17 cellular contexts compared by ENCODE assay signal in genomic region chr3:113260980-113261920, GRCh38. TPM values are rescaled to one million over a fixed set of nuclear protein-coding genes. Genes with fewer than 3 reads are reported as not detected.
DNase-seq lines count a peak whose midpoint lies in the region; ATAC-seq and TF ChIP-seq lines count a peak whose summit lies in the region.
"Had no signal": no experiment of that assay in that cellular context is flagged by ENCODE, and none has a peak within 500 bp of the region (broad histone marks: within the 10 kb centered on the region; RNA-seq: fewer than 3 reads in every experiment).

No MANE protein-coding gene starts in this region.

- WGBS in body of pancreas, 2 donors: 70 to 80% methylated on average over 7 of the region's 7 CpGs
- 28 to 34% methylated on average over 5 to 7 of the region's 7 CpGs for WGBS in gastroesophageal sphincter (ENCODE audit: low coverage in 1 of 2), 2 donors
- 74 to 80% methylated on average over 7 of the region's 7 CpGs for WGBS in thyroid gland, 2 donors

- H3K27ac ChIP-seq in body of pancreas (no peak overlapping the region), gastroesophageal sphincter (peak overlapping the region; percentile 72 to 84 (median 76)), thyroid gland (peak overlapping the region; percentile 62 to 81 (median 71)), substantia nigra (ENCODE audit: low read depth, low read length, poor library complexity, severe bottlenecking) (no peak overlapping the region)

- intact Hi-C loops in body of pancreas (cut with DNase I) (no loop called here), thyroid gland (cut with DNase I) (no loop called here)

- H3K27ac Mint-ChIP-seq in neural crest cell (ENCODE audit: unreplicated experiment): peak overlapping the region; percentile 43
- H3K27ac Mint-ChIP-seq: H9, WTC11 had no signal

- H3K4me3 ChIP-seq in body of pancreas (no peak overlapping the region), gastroesophageal sphincter (no peak overlapping the region), thyroid gland (replicated peaks in 1 of 3) (no peak overlapping the region)
- H3K4me3 ChIP-seq: lung, Peyer's patch had no signal

- TF ChIP-seq CTCF in body of pancreas (IDR thresholded peaks at IDR 0.05): no peak
- TF ChIP-seq CTCF in gastroesophageal sphincter (IDR thresholded peaks at IDR 0.05): no peak
- no peak for TF ChIP-seq CTCF in neural crest cell (conservative IDR thresholded peaks at IDR 0.05)
- TF ChIP-seq CTCF in thyroid gland (IDR thresholded peaks at IDR 0.05): no peak

- H3K27me3 ChIP-seq in body of pancreas: no peaks in the 10 kb centered on the region
- no peaks in the 10 kb centered on the region for H3K27me3 ChIP-seq in gastroesophageal sphincter
- no peaks in the 10 kb centered on the region for H3K27me3 ChIP-seq in thyroid gland
- H3K27me3 ChIP-seq: Peyer's patch had no signal

- H3K36me3 ChIP-seq in body of pancreas (replicated peaks in 1 of 2; ENCODE audit: insufficient read depth in 1 of 2, low read depth in 2 of 2): no peaks in the 10 kb centered on the region
- H3K36me3 ChIP-seq in gastroesophageal sphincter: peaks cover 0 to 16% of the 10 kb centered on the region in 2 donors
- no peaks in the 10 kb centered on the region for H3K36me3 ChIP-seq in thyroid gland
- H3K36me3 ChIP-seq: Peyer's patch had no signal

- no peak for TF ChIP-seq EP300 in gastroesophageal sphincter (IDR thresholded peaks at IDR 0.05)

- H3K4me1 ChIP-seq in body of pancreas (peaks cover 26% of the 10 kb centered on the region), gastroesophageal sphincter (peaks cover 3 to 85% (median 31%) of the 10 kb centered on the region in 3 donors), thyroid gland (peaks cover 51 to 72% of the 10 kb centered on the region in 2 donors)
- H3K4me1 ChIP-seq: Peyer's patch had no signal

- TF ChIP-seq POLR2A in body of pancreas (IDR thresholded peaks at IDR 0.05) (no peak), gastroesophageal sphincter (IDR thresholded peaks at IDR 0.05) (no peak), thyroid gland (IDR thresholded peaks at IDR 0.05) (no peak)

- no peaks in the 10 kb centered on the region for H3K9me3 Mint-ChIP-seq in neural crest cell
- H3K9me3 Mint-ChIP-seq: H9, WTC11 had no signal

- peaks cover 33% of the 10 kb centered on the region for H3K36me3 Mint-ChIP-seq in neural crest cell (ENCODE audit: low read depth)
- H3K36me3 Mint-ChIP-seq: WTC11 had no signal

- H3K27me3 Mint-ChIP-seq in neural crest cell (ENCODE audit: low read depth): no peaks in the 10 kb centered on the region

- H3K9me3 ChIP-seq in body of pancreas (no peaks in the 10 kb centered on the region), gastroesophageal sphincter (no peaks in the 10 kb centered on the region), thyroid gland (no peaks in the 10 kb centered on the region)
- H3K9me3 ChIP-seq: Peyer's patch had no signal

- no peak overlapping the region for H3K4me3 Mint-ChIP-seq in neural crest cell
- H3K4me3 Mint-ChIP-seq: H9, WTC11 had no signal

- DNase-seq in body of pancreas (no peak), neural crest cell (ENCODE audit: low read depth, low spot score) (no peak), thyroid gland (no peak), SHP77 treated with DMSO at 0.1 percent for 48 hours (lab: John Stamatoyannopoulos, UW) (no peak), substantia nigra (lab: John Stamatoyannopoulos, UW) (no peak)
- no peak for DNase-seq in activated T-cell treated with anti-CD3 and anti-CD28 coated beads, Interleukin-2, amount 50 U/mL, for 1 hour
- DNase-seq: activated gamma-delta T cell treated with Interleukin-2 at 50 U/mL for 16 hours, AML-193, H9, MM.1S, Peyer's patch, small intestine had no signal

- ATAC-seq in body of pancreas (peak; percentile 39), gastroesophageal sphincter (peak; percentile 79), GM18909 (IDR thresholded peaks at IDR 0.05; ENCODE audit: poor library complexity, unreplicated experiment) (no peak)
- ATAC-seq: WTC11 had no signal

- peaks cover 62% of the 10 kb centered on the region for H3K4me1 Mint-ChIP-seq in neural crest cell

RNA-seq across cellular contexts. Expression of gene BOC, which starts 49.9 kb away (rescaled TPM):
- total RNA-seq in body of pancreas (10 to 100 TPM; 22.7 to 29.6 TPM), gastroesophageal sphincter (100 to 1,000 TPM in 1 of 4 donors, 10 to 100 TPM in 3; 41.5 to 130 (median 73.9) TPM), neural crest cell (114 and 130 TPM in 2 replicates), thyroid gland (10 to 100 TPM; 40.2 to 68.3 (median 51.2) TPM)
- total RNA-seq: dermis microvascular lymphatic vessel endothelial cell had no signal

Comparison
In these comparisons a context has a peak if more than half of its experiments do, and no peak if none do; other contexts are left out.
1. H3K27ac ChIP-seq: peak in gastroesophageal sphincter (4 of 4) and thyroid gland (3 of 3); none in body of pancreas (0 of 4) and substantia nigra (single experiment).